ENCODE assay signal across 20 cellular contexts in genomic region chr9:101226161-101226560, GRCh38.
"Had no signal": no experiment of that assay in that cellular context is flagged by ENCODE, and none has a peak within 500 bp of the region (broad histone marks: within the 10 kb centered on the region; RNA-seq: fewer than 3 reads in every experiment).

No MANE protein-coding gene starts in this region.

- H3K4me3 ChIP-seq: colonic mucosa, neural progenitor cell, right lobe of liver, skin epidermis, tibial nerve had no signal

- H3K27ac ChIP-seq: colonic mucosa, neural progenitor cell, right lobe of liver, skin epidermis, tibial nerve had no signal

- DNase-seq: activated CD4-positive, alpha-beta memory T cell treated with anti-CD3 and anti-CD28 coated beads, Interleukin-2, amount 10 ng/mL, durations not matched to agents 7 days and 5 days; activated CD4-positive, alpha-beta T cell treated with anti-CD3 and anti-CD28 coated beads for 1 hour; activated CD4-positive, alpha-beta T cell treated with anti-CD3 and anti-CD28 coated beads, Interleukin-2, amount 10 ng/mL, durations not matched to agents 7 days and 5 days; activated gamma-delta T cell treated with Interleukin-2 at 50 U/mL for 16 hours; activated naive CD8-positive, alpha-beta T cell treated with anti-CD3 and anti-CD28 coated beads, Interleukin-2, amount 50 U/mL, for 24 hours; activated T-cell treated with anti-CD3 and anti-CD28 coated beads, Interleukin-2, amount 50 U/mL, for 4 hours; colonic mucosa; effector memory CD8-positive, alpha-beta T cell; foreskin fibroblast; natural killer cell; right lobe of liver; stimulated activated CD4-positive, alpha-beta T cell treated with anti-CD3 and anti-CD28 coated beads, Interleukin-12 subunit alpha, Interleukin-12 subunit beta, amount 100 ng/mL, for 4 hours; stimulated activated CD4-positive, alpha-beta T cell treated with anti-CD3 and anti-CD28 coated beads, Interleukin-4, amount 100 ng/mL, for 1 hour; T-helper 17 cell; T1000 had no signal

- H3K27me3 ChIP-seq: colonic mucosa, neural progenitor cell, right lobe of liver, tibial nerve had no signal

- ATAC-seq: activated naive CD8-positive, alpha-beta T cell treated with anti-CD3 and anti-CD28 coated beads, Interleukin-2, amount 50 U/mL, for 24 hours; activated T-cell treated with anti-CD3 and anti-CD28 coated beads, Interleukin-2, amount 50 U/mL, for 4 hours; activated T-helper 17 cell treated with anti-CD3 and anti-CD28 coated beads, Interleukin-2, amount 50 U/mL, for 72 hours; effector memory CD8-positive, alpha-beta T cell; natural killer cell; SK-N-SH treated with all-trans-retinoic acid at 6 μM for 48 hours; T-helper 17 cell had no signal
